8 cellular contexts compared by ENCODE assay signal in the genomic region with DNA sequence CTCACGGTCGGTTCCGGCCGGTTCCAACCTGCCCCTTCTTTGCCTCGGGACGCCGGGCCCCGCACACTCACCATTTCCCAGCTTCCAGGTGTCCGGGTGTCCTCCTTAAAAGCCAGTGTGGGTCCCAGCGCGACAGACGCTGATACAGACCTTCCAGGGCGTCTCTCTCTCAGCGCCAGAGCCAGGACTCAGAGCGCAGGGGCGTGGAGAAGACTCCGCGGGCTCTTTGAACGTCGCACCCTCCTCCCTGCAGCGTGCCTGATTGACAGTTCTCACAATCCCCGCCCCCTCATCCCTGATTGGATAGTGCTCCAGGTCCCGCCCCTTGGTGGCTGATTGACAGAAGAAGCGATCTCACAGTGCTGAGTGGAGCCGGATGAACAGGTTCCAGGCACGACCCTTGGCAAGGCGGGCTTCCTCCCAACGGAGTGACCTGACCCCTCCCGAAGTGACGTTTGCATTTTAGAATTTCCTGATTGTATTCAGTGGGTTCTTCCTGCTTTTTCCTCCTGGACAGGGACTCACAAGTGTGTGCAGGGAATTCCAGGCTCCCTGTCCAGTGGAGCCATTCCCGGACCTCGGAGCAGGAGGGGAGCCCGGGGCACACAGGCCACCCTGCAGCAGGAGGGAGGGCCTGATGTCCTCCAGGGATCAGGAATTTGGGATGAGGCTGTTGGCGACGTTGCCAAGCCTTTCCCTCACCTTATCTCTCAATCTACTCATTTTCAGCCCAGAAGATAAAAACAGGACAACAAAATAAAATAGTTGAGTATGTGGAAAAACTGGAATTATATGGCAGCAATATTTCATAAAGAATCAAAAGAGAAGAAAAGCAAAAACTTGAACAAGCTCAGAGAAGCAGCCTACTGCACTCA. TPM values are rescaled to one million over a fixed set of nuclear protein-coding genes. Genes with fewer than 3 reads are reported as not detected.
DNase-seq lines count a peak whose midpoint lies in the region; ATAC-seq and TF ChIP-seq lines count a peak whose summit lies in the region.

A gene (minus strand): TSS at position 201 of the 875 bp plus-strand sequence. CDS start 127 bp downstream, at position 74.

- H3K14ac ChIP-seq in H9 (ENCODE audit: insufficient read depth, low read length): peak within 1 kb of the TSS; percentile 54

- 0 out of 3 replicates have a peak, but pooled peaks have one; percentile 1 for TF ChIP-seq CTCF in H9 (conservative IDR thresholded peaks at IDR 0.05)
- TF ChIP-seq CTCF in foreskin fibroblast (IDR thresholded peaks at IDR 0.05; ENCODE audit: low read depth, low read length): no peak
- no peak for TF ChIP-seq CTCF in neural cell (IDR thresholded peaks at IDR 0.05; ENCODE audit: poor library complexity, severe bottlenecking)

- H3K4me3 ChIP-seq in foreskin fibroblast (ENCODE audit: low read depth in 1 of 2, low read length in 2 of 2): peak within 1 kb of the TSS; percentile 73 to 79
- peak within 1 kb of the TSS; percentile 89 for H3K4me3 ChIP-seq in neural cell (ENCODE audit: low read length)

- H2AK5ac ChIP-seq in H9 (ENCODE audit: insufficient read length, low read length): no peak within 1 kb of the TSS

- no peaks in the 10 kb centered on the region for H3K79me2 ChIP-seq in H9 (ENCODE audit: insufficient read depth, low read length)
- H3K79me2 ChIP-seq in neural cell (replicated peaks; ENCODE audit: insufficient read depth, low read length): peaks cover 7% of the 10 kb centered on the region

- H2BK20ac ChIP-seq in H9 (ENCODE audit: low read depth, low read length, poor library complexity, severe bottlenecking): no peak within 1 kb of the TSS

- peak; percentile 32 for TF ChIP-seq EP300 in neural cell (conservative IDR thresholded peaks at IDR 0.05; ENCODE audit: poor library complexity, severe bottlenecking)

- WGBS in H9 (ENCODE audit: extremely low coverage, insufficient read length, low lambda C conversion rate): no CpG with 5 or more reads among the region's 35 CpGs

- H3K4me2 ChIP-seq in H9 (ENCODE audit: insufficient read depth, insufficient read length, low read length) (peak within 1 kb of the TSS; percentile 93), neural cell (ENCODE audit: low read length) (peak within 1 kb of the TSS; percentile 53)

- H3F3A ChIP-seq in neural cell (ENCODE audit: insufficient read depth, low read length, poor library complexity, severe bottlenecking): no peaks in the 10 kb centered on the region

- no peak within 1 kb of the TSS for H3K23ac ChIP-seq in H9 (ENCODE audit: insufficient read length, low read depth, low read length)

- in situ Hi-C loops in G401 (cut with HindIII; ENCODE audit: low sequenced_read_pairs): no loop called here

- no peaks in the 10 kb centered on the region for H4K20me1 ChIP-seq in H9 (ENCODE audit: control insufficient read depth, insufficient read depth, insufficient read length)
- no peaks in the 10 kb centered on the region for H4K20me1 ChIP-seq in neural cell (ENCODE audit: insufficient read depth)

- H3T11ph ChIP-seq in H9 (ENCODE audit: low read length): no peak within 1 kb of the TSS

- H2BK12ac ChIP-seq in H9 (ENCODE audit: insufficient read length, low read depth, low read length): no peak within 1 kb of the TSS

- no peak within 1 kb of the TSS for H4K5ac ChIP-seq in H9 (ENCODE audit: insufficient read length, low read depth, low read length)

- H3K18ac ChIP-seq in H9 (ENCODE audit: insufficient read length, low read depth, low read length): peak within 1 kb of the TSS; percentile 89

- H3K27ac ChIP-seq in H9 (ENCODE audit: insufficient read length, low read depth, low read length): no peak within 1 kb of the TSS
- peak within 1 kb of the TSS; percentile 77 for H3K27ac ChIP-seq in neural cell (ENCODE audit: low read length)

- H2BK120ac ChIP-seq in H9 (ENCODE audit: low read depth, low read length, poor library complexity, severe bottlenecking): no peak within 1 kb of the TSS

- no peak within 1 kb of the TSS for H2BK5ac ChIP-seq in H9 (ENCODE audit: insufficient read length, low read length)

- TF ChIP-seq RAD21 in neural cell (conservative IDR thresholded peaks at IDR 0.05): no peak

- peaks cover 11% of the 10 kb centered on the region for H3K23me2 ChIP-seq in H9 (ENCODE audit: insufficient read length, low read depth, low read length, poor library complexity, severe bottlenecking)

- H3K56ac ChIP-seq in H9 (ENCODE audit: insufficient read length, low read depth, low read length): no peak within 1 kb of the TSS

- no peaks in the 10 kb centered on the region for H3K79me1 ChIP-seq in H9 (ENCODE audit: insufficient read depth, low read depth, low read length, poor library complexity, severe bottlenecking)

- H3K36me3 Mint-ChIP-seq in H9 (ENCODE audit: insufficient read depth in 1 of 3, low read depth in 3 of 3): no peaks in the 10 kb centered on the region; a peak in 1 of 7 replicates

- peak; percentile 99 for ATAC-seq in stimulated activated naive CD8-positive, alpha-beta T cell treated with anti-CD3 and anti-CD28 coated beads, Interleukin-15, amount 100 ng/mL, for 72 hours

- H3K9me2 ChIP-seq in neural cell (ENCODE audit: insufficient read depth, low read length): no peaks in the 10 kb centered on the region

- H3K4ac ChIP-seq in H9 (ENCODE audit: low read depth, low read length): no peak within 1 kb of the TSS

- H3K4me1 ChIP-seq in H9 (ENCODE audit: insufficient read depth, low read length): no peaks in the 10 kb centered on the region

- peak; percentile 86 for TF ChIP-seq POLR2A in Raji (IDR thresholded peaks at IDR 0.05; ENCODE audit: insufficient read depth, low read depth, low read length)

- H3K27me3 Mint-ChIP-seq in H9 (ENCODE audit: low read depth): peaks cover 77% of the 10 kb centered on the region
- H3K27me3 Mint-ChIP-seq in stimulated activated naive CD8-positive, alpha-beta T cell treated with anti-CD3 and anti-CD28 coated beads, Interleukin-15, amount 100 ng/mL, for 72 hours: no peaks in the 10 kb centered on the region

- peak within 1 kb of the TSS; percentile 98 for H2AFZ ChIP-seq in H9 (ENCODE audit: low read length)
- peak within 1 kb of the TSS; percentile 56 for H2AFZ ChIP-seq in neural cell (ENCODE audit: low read depth, low read length)

- peak within 1 kb of the TSS; percentile 94 to 97 for H3K4me3 Mint-ChIP-seq in H9
- peak within 1 kb of the TSS; percentile 95 to 97 for H3K4me3 Mint-ChIP-seq in stimulated activated naive CD8-positive, alpha-beta T cell treated with anti-CD3 and anti-CD28 coated beads, Interleukin-15, amount 100 ng/mL, for 72 hours

- peak within 1 kb of the TSS; percentile 61 for H3K9ac ChIP-seq in H9 (ENCODE audit: extremely low read depth, insufficient read length, low read length)
- H3K9ac ChIP-seq in neural cell (ENCODE audit: low read length): peak within 1 kb of the TSS; percentile 82

- H2BK15ac ChIP-seq in H9 (ENCODE audit: low read depth, low read length): 0 out of 2 replicates have a peak within 1 kb of the TSS, but pooled peaks have one; percentile 38

- no peak within 1 kb of the TSS for H4K8ac ChIP-seq in H9 (replicated peaks; ENCODE audit: insufficient read length, low read depth, low read length)

- H3K27me3 ChIP-seq in H9 (ENCODE audit: insufficient read depth, low read length) (peaks cover 14% of the 10 kb centered on the region; the same call in 1 of the 2 replicates), neural cell (ENCODE audit: insufficient read depth, low read depth, low read length) (no peaks in the 10 kb centered on the region)

- H3K9me3 Mint-ChIP-seq in H9: no peaks in the 10 kb centered on the region; a peak in 1 of 5 replicates
- H3K9me3 Mint-ChIP-seq in stimulated activated naive CD8-positive, alpha-beta T cell treated with anti-CD3 and anti-CD28 coated beads, Interleukin-15, amount 100 ng/mL, for 72 hours: peaks cover 0 to 3% of the 10 kb centered on the region in 2 donors

- peak within 1 kb of the TSS; percentile 88 to 97 (median 95); a peak in 6 of 7 replicates for H3K27ac Mint-ChIP-seq in H9
- peak within 1 kb of the TSS; percentile 93 to 94 for H3K27ac Mint-ChIP-seq in stimulated activated naive CD8-positive, alpha-beta T cell treated with anti-CD3 and anti-CD28 coated beads, Interleukin-15, amount 100 ng/mL, for 72 hours

- no peak within 1 kb of the TSS for H4K91ac ChIP-seq in H9 (ENCODE audit: insufficient read length, low read depth, low read length)

- H3K4me1 Mint-ChIP-seq in H9: peaks cover 10 to 14% of the 10 kb centered on the region in 2 experiments
- peaks cover 27% of the 10 kb centered on the region for H3K4me1 Mint-ChIP-seq in stimulated activated naive CD8-positive, alpha-beta T cell treated with anti-CD3 and anti-CD28 coated beads, Interleukin-15, amount 100 ng/mL, for 72 hours

- DNase-seq in G401 (ENCODE audit: low spot score) (peak; percentile 100), H9 (peak; percentile 98), M059J (ENCODE audit: low read depth) (peak; percentile 99), activated gamma-delta T cell treated with Interleukin-2 at 50 U/mL for 16 hours (peak; percentile 98), foreskin fibroblast (peak; percentile 96 to 99)
- peak; percentile 96 to 98 for DNase-seq in stimulated activated naive CD8-positive, alpha-beta T cell treated with anti-CD3 and anti-CD28 coated beads, Interleukin-15, amount 100 ng/mL, for 72 hours

- H3K9me3 ChIP-seq in H9 (ENCODE audit: control insufficient read depth, low read depth, low read length) (no peaks in the 10 kb centered on the region), neural cell (ENCODE audit: low read length) (no peaks in the 10 kb centered on the region)

- H3K36me3 ChIP-seq in neural cell (ENCODE audit: insufficient read depth, low read length): no peaks in the 10 kb centered on the region

RNA-seq across cellular contexts. Expression of the gene that starts here (rescaled TPM):
- total RNA-seq in G401 (2014; rRNA removed; shearing (Covaris generic)): 11.3 and 14.0 TPM in 2 replicates
- 2.3 and 2.5 TPM in 2 replicates for total RNA-seq in H9 (2021)
- 10.1 and 17.0 TPM in 2 replicates for total RNA-seq in M059J (2014; rRNA removed; shearing (Covaris generic))
- polyA plus RNA-seq in neural cell: 7.8 and 13.6 TPM in 2 replicates
- 27.0 and 35.5 TPM in 2 replicates for polyA minus RNA-seq in neural cell
